Comparison of ENCODE assay signal across 1 cellular context in genomic region chr19:17340871-17341357, GRCh38.
TF ChIP-seq lines count a peak whose summit lies in the region.

No MANE protein-coding gene starts in this region.

TF ChIP-seq in HepG2, 621 proteins besides CTCF, POLR2A, EP300 and RAD21 (continued from another document):
- TF ChIP-seq MXI1 (IDR thresholded peaks at IDR 0.05; ENCODE audit: borderline replicate concordance, low read depth, low read length) = peak; percentile 72; the same call in 1 of the 3 replicates
- peak; percentile 48; the same call in 1 of the 2 replicates for TF ChIP-seq KAT8 (CRISPR knock-in tag; IDR thresholded peaks at IDR 0.05)
- peak; percentile 57; the same call in 1 of the 2 replicates for TF ChIP-seq ETV5 (CRISPR knock-in tag; IDR thresholded peaks at IDR 0.05; ENCODE audit: borderline replicate concordance)
- no peak for TF ChIP-seq ZKSCAN1 (IDR thresholded peaks at IDR 0.05; ENCODE audit: low read length)
- no peak for TF ChIP-seq ZNF326 (CRISPR knock-in tag; IDR thresholded peaks at IDR 0.05; ENCODE audit: borderline replicate concordance)
- TF ChIP-seq, protein P1, sequence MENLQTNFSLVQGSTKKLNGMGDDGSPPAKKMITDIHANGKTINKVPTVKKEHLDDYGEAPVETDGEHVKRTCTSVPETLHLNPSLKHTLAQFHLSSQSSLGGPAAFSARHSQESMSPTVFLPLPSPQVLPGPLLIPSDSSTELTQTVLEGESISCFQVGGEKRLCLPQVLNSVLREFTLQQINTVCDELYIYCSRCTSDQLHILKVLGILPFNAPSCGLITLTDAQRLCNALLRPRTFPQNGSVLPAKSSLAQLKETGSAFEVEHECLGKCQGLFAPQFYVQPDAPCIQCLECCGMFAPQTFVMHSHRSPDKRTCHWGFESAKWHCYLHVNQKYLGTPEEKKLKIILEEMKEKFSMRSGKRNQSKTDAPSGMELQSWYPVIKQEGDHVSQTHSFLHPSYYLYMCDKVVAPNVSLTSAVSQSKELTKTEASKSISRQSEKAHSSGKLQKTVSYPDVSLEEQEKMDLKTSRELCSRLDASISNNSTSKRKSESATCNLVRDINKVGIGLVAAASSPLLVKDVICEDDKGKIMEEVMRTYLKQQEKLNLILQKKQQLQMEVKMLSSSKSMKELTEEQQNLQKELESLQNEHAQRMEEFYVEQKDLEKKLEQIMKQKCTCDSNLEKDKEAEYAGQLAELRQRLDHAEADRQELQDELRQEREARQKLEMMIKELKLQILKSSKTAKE (CRISPR knock-in tag; IDR thresholded peaks at IDR 0.05; ENCODE audit: borderline replicate concordance) = peak; percentile 62; the same call in 1 of the 2 replicates
- no peak for TF ChIP-seq ZNF17 (CRISPR knock-in tag; IDR thresholded peaks at IDR 0.05)
- no peak for TF ChIP-seq ZHX2 (IDR thresholded peaks at IDR 0.05; ENCODE audit: low read depth)
- no peak for TF ChIP-seq ZHX2 (CRISPR knock-in tag; IDR thresholded peaks at IDR 0.05; ENCODE audit: borderline replicate concordance)
- TF ChIP-seq TBP (CRISPR knock-in tag; IDR thresholded peaks at IDR 0.05) = no peak
- TF ChIP-seq MBNL3 (CRISPR knock-in tag; conservative IDR thresholded peaks at IDR 0.05) = no peak
- 0 out of 2 replicates have a peak, but pooled peaks have one; percentile 53 for TF ChIP-seq HES4 (CRISPR knock-in tag; IDR thresholded peaks at IDR 0.05; ENCODE audit: borderline replicate concordance)
- TF ChIP-seq PHF21A (CRISPR knock-in tag; IDR thresholded peaks at IDR 0.05) = peak; percentile 65; the same call in 1 of the 2 replicates
- no peak for TF ChIP-seq ZFP82 (CRISPR knock-in tag; IDR thresholded peaks at IDR 0.05; ENCODE audit: borderline replicate concordance)
- peak; percentile 75 for TF ChIP-seq SAP130 (CRISPR knock-in tag; IDR thresholded peaks at IDR 0.05; ENCODE audit: low read depth)
